ENCODE assay signal across 8 cellular contexts in the genomic region with DNA sequence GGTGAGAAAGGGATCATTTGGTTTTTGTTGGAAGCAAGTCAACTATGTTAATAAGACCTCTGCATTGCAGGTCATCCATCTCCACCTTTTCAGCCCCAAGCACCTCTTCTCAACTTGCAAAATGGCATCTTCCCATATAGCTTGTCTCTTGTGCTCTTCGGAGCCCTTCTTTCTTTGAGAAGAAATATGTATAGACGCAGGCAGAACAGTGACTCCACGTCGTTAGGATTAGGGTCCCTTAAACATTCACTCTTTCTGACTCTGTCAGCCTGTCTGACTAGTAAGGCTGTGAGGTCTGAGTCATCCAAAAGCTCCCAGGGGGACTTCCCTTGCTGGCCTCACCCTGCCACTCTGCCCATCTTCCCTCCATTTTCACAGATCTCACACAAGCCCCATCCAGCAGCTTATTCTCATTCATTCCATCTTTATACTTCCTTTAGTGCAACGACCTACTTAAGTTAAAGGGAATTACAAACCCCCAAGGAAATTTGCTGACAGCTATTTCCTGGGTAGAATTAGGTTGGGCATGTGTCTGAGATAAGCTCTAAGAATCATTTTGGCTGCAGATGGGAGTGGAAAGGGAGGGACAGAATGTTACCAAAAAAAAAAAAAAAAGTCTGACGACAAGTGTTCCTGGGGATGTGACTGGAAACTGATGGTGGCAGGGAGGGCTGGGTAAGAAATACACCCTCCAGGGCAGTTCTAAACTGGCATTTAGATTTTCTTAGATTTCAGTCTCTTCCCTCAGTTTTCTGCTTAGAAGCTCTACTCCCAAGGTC. TPM values are rescaled to one million over a fixed set of nuclear protein-coding genes. Genes with fewer than 3 reads are reported as not detected.
DNase-seq lines count a peak whose midpoint lies in the region; ATAC-seq and TF ChIP-seq lines count a peak whose summit lies in the region.

No MANE protein-coding gene starts in this region.

- no peaks in the 10 kb centered on the region for H3K9me3 ChIP-seq in left ventricle myocardium inferior (replicated peaks)

- no peaks in the 10 kb centered on the region for H3K27me3 ChIP-seq in left ventricle myocardium inferior (ENCODE audit: low read depth)

- peak; percentile 78 for ATAC-seq in GM18499 (IDR thresholded peaks at IDR 0.05; ENCODE audit: insufficient read depth, unreplicated experiment)
- peak; percentile 96 for ATAC-seq in HG02571 (IDR thresholded peaks at IDR 0.05; ENCODE audit: unreplicated experiment)

- peaks cover 12% of the 10 kb centered on the region for H3K4me1 ChIP-seq in left ventricle myocardium inferior

- no peak overlapping the region for H3K27ac ChIP-seq in left ventricle myocardium inferior (replicated peaks)

- H3K4me3 ChIP-seq in left ventricle myocardium inferior = no peak overlapping the region

- DNase-seq in RPMI7951 (ENCODE audit: low read depth) = peak; percentile 74
- DNase-seq in glomerular visceral epithelial cell (ENCODE audit: extremely low spot score) = peak; percentile 31
- no peak for DNase-seq in NCI-H446 (lab: John Stamatoyannopoulos, UW)
- no peak for DNase-seq in left ventricle myocardium inferior
- DNase-seq in GOT3 (lab: John Stamatoyannopoulos, UW) = no peak
- no peak for DNase-seq in NCI-H187 treated with DMSO at 0.1 percent for 48 hours (lab: John Stamatoyannopoulos, UW)

- intact Hi-C loops in left ventricle myocardium inferior (cut with micrococcal nuclease) = no loop called here

- no peaks in the 10 kb centered on the region for H3K36me3 ChIP-seq in left ventricle myocardium inferior

- TF ChIP-seq CTCF in left ventricle myocardium inferior (IDR thresholded peaks at IDR 0.05; ENCODE audit: borderline replicate concordance) = no peak

RNA-seq across cellular contexts. Expression of gene MEX3C, which starts 37.7 kb away (rescaled TPM):
- 36.5 and 38.1 TPM in 2 replicates for total RNA-seq in RPMI7951 (2014; rRNA removed; shearing (Covaris generic))
- total RNA-seq in left ventricle myocardium inferior = 17.2 TPM

Comparison
In these comparisons a context has a peak if more than half of its experiments do, and no peak if none do; other contexts are left out.
1. DNase-seq: peak in RPMI7951 (single experiment) and glomerular visceral epithelial cell (single experiment); none in NCI-H446 (0 of 2), left ventricle myocardium inferior (single experiment), GOT3 (single experiment) and NCI-H187 treated with DMSO at 0.1 percent for 48 hours (single experiment).